ENCODE assay signal across 9 cellular contexts in the genomic region with DNA sequence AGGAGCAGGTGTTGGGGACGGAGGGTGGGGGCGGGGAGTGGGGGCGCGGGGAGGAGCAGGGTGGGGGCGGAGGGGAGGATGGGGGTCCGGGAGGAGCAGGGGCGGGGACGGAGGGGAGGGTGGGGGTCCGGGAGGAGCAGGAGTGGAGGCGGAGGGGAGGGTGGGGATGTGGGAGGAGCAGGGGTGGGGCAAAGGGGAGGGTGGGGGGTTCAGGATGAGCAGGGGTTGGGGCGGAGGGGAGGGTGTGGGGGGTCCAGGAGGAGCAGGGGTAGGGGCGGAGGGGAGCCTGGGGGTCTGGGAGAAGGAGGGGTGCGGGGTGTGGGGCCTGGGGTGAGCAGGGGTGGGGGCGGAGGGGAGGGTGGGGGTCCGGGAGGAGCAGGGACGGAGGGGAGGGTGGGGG. TPM values are rescaled to one million over a fixed set of nuclear protein-coding genes. Genes with fewer than 3 reads are reported as not detected.
A peak's percentile ranks its signal among the peaks of the same experiment; 100 is the strongest.
DNase-seq lines count a peak whose midpoint lies in the region; ATAC-seq, FAIRE-seq and TF ChIP-seq lines count a peak whose summit lies in the region.
"Had no signal": no experiment of that assay in that cellular context is flagged by ENCODE, and none has a peak within 500 bp of the region (broad histone marks: within the 10 kb centered on the region; RNA-seq: fewer than 3 reads in every experiment).

No MANE protein-coding gene starts in this region.

- no peak overlapping the region for H2BK20ac ChIP-seq in H9 (ENCODE audit: low read depth, low read length, poor library complexity, severe bottlenecking)

- H3K23ac ChIP-seq in H9 (ENCODE audit: insufficient read length, low read depth, low read length): no peak overlapping the region

- no peaks in the 10 kb centered on the region for H4K20me1 ChIP-seq in H9 (ENCODE audit: control insufficient read depth, insufficient read depth, insufficient read length)
- H4K20me1 ChIP-seq: BLaER1 had no signal

- no peaks in the 10 kb centered on the region for H3K27me3 ChIP-seq in effector memory CD4-positive, alpha-beta T cell (replicated peaks; ENCODE audit: control insufficient read depth, insufficient read depth, low read length, poor library complexity, severe bottlenecking)
- H3K27me3 ChIP-seq in small intestine (ENCODE audit: control insufficient read depth in 2 of 2, insufficient read depth in 2 of 2, low read length in 2 of 2): no peaks in the 10 kb centered on the region
- H3K27me3 ChIP-seq in H9 (ENCODE audit: insufficient read depth, low read length): no peaks in the 10 kb centered on the region; the same call in 1 of the 2 replicates
- H3K27me3 ChIP-seq: BLaER1 had no signal

- H3K27ac Mint-ChIP-seq in progenitor cell of endocrine pancreas (no peak overlapping the region), H9 (no peak overlapping the region)

- no peak overlapping the region for H2AK5ac ChIP-seq in H9 (ENCODE audit: insufficient read length, low read length)

- H3K79me2 ChIP-seq in H9 (ENCODE audit: insufficient read depth, low read length): no peaks in the 10 kb centered on the region

- no peaks in the 10 kb centered on the region for H3K4me1 Mint-ChIP-seq in progenitor cell of endocrine pancreas (ENCODE audit: low read depth)
- peaks cover 9 to 14% of the 10 kb centered on the region in 2 experiments for H3K4me1 Mint-ChIP-seq in H9

- no peak overlapping the region for H3K4me2 ChIP-seq in H9 (ENCODE audit: insufficient read depth, insufficient read length, low read length)

- H3K14ac ChIP-seq in H9 (ENCODE audit: insufficient read depth, low read length): no peak overlapping the region

- FAIRE-seq in small intestine (lab: Jason Lieb, UNC): no peak

- no peak overlapping the region for H2AFZ ChIP-seq in H9 (ENCODE audit: low read length)

- H3K4me3 Mint-ChIP-seq in progenitor cell of endocrine pancreas (ENCODE audit: low read depth): no peak overlapping the region
- no peak overlapping the region for H3K4me3 Mint-ChIP-seq in H9

- no peak overlapping the region for H2BK12ac ChIP-seq in H9 (ENCODE audit: insufficient read length, low read depth, low read length)

- no peak overlapping the region for H4K8ac ChIP-seq in H9 (replicated peaks; ENCODE audit: insufficient read length, low read depth, low read length)

- H3K36me3 ChIP-seq in effector memory CD4-positive, alpha-beta T cell (ENCODE audit: control insufficient read depth, insufficient read depth, low read length): no peaks in the 10 kb centered on the region
- no peaks in the 10 kb centered on the region for H3K36me3 ChIP-seq in small intestine (ENCODE audit: control insufficient read depth in 2 of 2, insufficient read depth in 2 of 2, low read length in 2 of 2)
- H3K36me3 ChIP-seq: BLaER1 had no signal

- H4K5ac ChIP-seq in H9 (ENCODE audit: insufficient read length, low read depth, low read length): no peak overlapping the region

- no peaks in the 10 kb centered on the region for H3K79me1 ChIP-seq in H9 (ENCODE audit: insufficient read depth, low read depth, low read length, poor library complexity, severe bottlenecking)

- no peak overlapping the region for H4K91ac ChIP-seq in H9 (ENCODE audit: insufficient read length, low read depth, low read length)

- H3K4me3 ChIP-seq in effector memory CD4-positive, alpha-beta T cell (ENCODE audit: insufficient read depth, low read depth, low read length, poor library complexity, severe bottlenecking): no peak overlapping the region
- H3K4me3 ChIP-seq in small intestine (ENCODE audit: low read depth in 1 of 2, low read length in 2 of 2): peak overlapping the region; percentile 16 to 39

- peaks cover 30% of the 10 kb centered on the region for H3K4me1 ChIP-seq in effector memory CD4-positive, alpha-beta T cell (ENCODE audit: control insufficient read depth, insufficient read depth, low read length, poor library complexity, severe bottlenecking)
- peaks cover 0 to 3% of the 10 kb centered on the region in 2 donors for H3K4me1 ChIP-seq in small intestine (ENCODE audit: control insufficient read depth in 2 of 2, insufficient read depth in 1 of 2, low read depth in 1 of 2, low read length in 1 of 2)
- peaks cover 2% of the 10 kb centered on the region; the same call in 1 of the 2 replicates for H3K4me1 ChIP-seq in H9 (ENCODE audit: insufficient read depth, low read length)

- H3K9ac ChIP-seq in H9 (ENCODE audit: extremely low read depth, insufficient read length, low read length): no peak overlapping the region

- H2BK5ac ChIP-seq in H9 (ENCODE audit: insufficient read length, low read length): no peak overlapping the region

- H3K36me3 Mint-ChIP-seq in progenitor cell of endocrine pancreas (ENCODE audit: insufficient read depth): no peaks in the 10 kb centered on the region
- no peaks in the 10 kb centered on the region for H3K36me3 Mint-ChIP-seq in H9 (ENCODE audit: insufficient read depth in 1 of 3, low read depth in 3 of 3)

- ATAC-seq in GM18907 (IDR thresholded peaks at IDR 0.05; ENCODE audit: unreplicated experiment): no peak

- H3K9me3 Mint-ChIP-seq in progenitor cell of endocrine pancreas (ENCODE audit: low read depth): no peaks in the 10 kb centered on the region
- H3K9me3 Mint-ChIP-seq in H9: no peaks in the 10 kb centered on the region

- WGBS in small intestine, 3 donors: 3 to 14% (median 7%) methylated on average over 5 to 15 of the region's 16 CpGs
- no CpG with 5 or more reads among the region's 16 CpGs for WGBS in H9 (ENCODE audit: extremely low coverage, insufficient read length, low lambda C conversion rate)

- H3K56ac ChIP-seq in H9 (ENCODE audit: insufficient read length, low read depth, low read length): no peak overlapping the region

- no peak for TF ChIP-seq CTCF in progenitor cell of endocrine pancreas (IDR thresholded peaks at IDR 0.05; ENCODE audit: unreplicated experiment)
- no peak for TF ChIP-seq CTCF in H9 (conservative IDR thresholded peaks at IDR 0.05)

- no peak overlapping the region for H3K18ac ChIP-seq in H9 (ENCODE audit: insufficient read length, low read depth, low read length)

- H3K9me3 ChIP-seq in effector memory CD4-positive, alpha-beta T cell (ENCODE audit: control insufficient read depth, low read length): no peaks in the 10 kb centered on the region
- H3K9me3 ChIP-seq in small intestine (ENCODE audit: control insufficient read depth, low read depth) (no peaks in the 10 kb centered on the region), H9 (ENCODE audit: control insufficient read depth, low read depth, low read length) (no peaks in the 10 kb centered on the region)

- H2BK120ac ChIP-seq in H9 (ENCODE audit: low read depth, low read length, poor library complexity, severe bottlenecking): no peak overlapping the region

- DNase-seq in NCI-H82 (lab: John Stamatoyannopoulos, UW) (peak; percentile 64), NCI-H82 treated with DMSO at 0.1 percent for 48 hours (lab: John Stamatoyannopoulos, UW; ENCODE audit: unreplicated experiment) (no peak), NCI-H2171 (lab: John Stamatoyannopoulos, UW) (peak; percentile 88), small intestine (no peak), progenitor cell of endocrine pancreas (ENCODE audit: low spot score, unreplicated experiment) (no peak), H9 (no peak)
- no peak for DNase-seq in effector memory CD4-positive, alpha-beta T cell

- H3K27ac ChIP-seq in effector memory CD4-positive, alpha-beta T cell (ENCODE audit: insufficient read depth, low read length, poor library complexity, severe bottlenecking): peak overlapping the region; percentile 90
- H3K27ac ChIP-seq in small intestine (ENCODE audit: low read depth in 1 of 2, low read length in 1 of 2): no peak overlapping the region
- no peak overlapping the region for H3K27ac ChIP-seq in H9 (ENCODE audit: insufficient read length, low read depth, low read length)

- H3T11ph ChIP-seq in H9 (ENCODE audit: low read length): no peak overlapping the region

- no peak overlapping the region for H2BK15ac ChIP-seq in H9 (ENCODE audit: low read depth, low read length)

- H3K23me2 ChIP-seq in H9 (ENCODE audit: insufficient read length, low read depth, low read length, poor library complexity, severe bottlenecking): peaks cover 9% of the 10 kb centered on the region

- H3K27me3 Mint-ChIP-seq in progenitor cell of endocrine pancreas: peaks cover 13% of the 10 kb centered on the region
- peaks cover 14% of the 10 kb centered on the region for H3K27me3 Mint-ChIP-seq in H9 (ENCODE audit: low read depth)

- H3K4ac ChIP-seq in H9 (ENCODE audit: low read depth, low read length): no peak overlapping the region

RNA-seq across cellular contexts. Expression of a gene that starts 17.1 kb away (rescaled TPM):
- polyA plus RNA-seq in small intestine: 100 to 1,000 TPM in 1 of 3 donors, 10 to 100 TPM in 2; 11.9 to 107 (median 20.8) TPM
- 42.2 and 42.4 TPM in 2 replicates for total RNA-seq in progenitor cell of endocrine pancreas
- 34.7 and 37.9 TPM in 2 replicates for total RNA-seq in H9 (2021)

RNA-seq across cellular contexts. Expression of a gene that starts 17.3 kb away (rescaled TPM):
- 10 to 100 TPM in 1 of 3 donors, 1 to 10 TPM in 2; 9.4 to 15.2 (median 9.5) TPM for polyA plus RNA-seq in small intestine
- total RNA-seq in progenitor cell of endocrine pancreas: 22.0 and 25.7 TPM in 2 replicates
- 19.2 and 20.6 TPM in 2 replicates for total RNA-seq in H9 (2021)

RNA-seq across cellular contexts. Expression of a gene that starts 25.0 kb away (rescaled TPM):
- 10 to 100 TPM; 35.7 to 72.2 (median 49.4) TPM for polyA plus RNA-seq in small intestine
- 17.4 and 19.0 TPM in 2 replicates for total RNA-seq in progenitor cell of endocrine pancreas
- 43.4 and 45.1 TPM in 2 replicates for total RNA-seq in H9 (2021)

Comparison
In these comparisons a context has a peak if more than half of its experiments do, and no peak if none do; other contexts are left out.
1. DNase-seq: peak in NCI-H82 (single experiment) and NCI-H2171 (single experiment); none in NCI-H82 treated with DMSO at 0.1 percent for 48 hours (single experiment), effector memory CD4-positive, alpha-beta T cell (0 of 3), small intestine (single experiment), progenitor cell of endocrine pancreas (single experiment) and H9 (single experiment).